Comparison of ENCODE assay signal across 1 cellular context in the genomic region with DNA sequence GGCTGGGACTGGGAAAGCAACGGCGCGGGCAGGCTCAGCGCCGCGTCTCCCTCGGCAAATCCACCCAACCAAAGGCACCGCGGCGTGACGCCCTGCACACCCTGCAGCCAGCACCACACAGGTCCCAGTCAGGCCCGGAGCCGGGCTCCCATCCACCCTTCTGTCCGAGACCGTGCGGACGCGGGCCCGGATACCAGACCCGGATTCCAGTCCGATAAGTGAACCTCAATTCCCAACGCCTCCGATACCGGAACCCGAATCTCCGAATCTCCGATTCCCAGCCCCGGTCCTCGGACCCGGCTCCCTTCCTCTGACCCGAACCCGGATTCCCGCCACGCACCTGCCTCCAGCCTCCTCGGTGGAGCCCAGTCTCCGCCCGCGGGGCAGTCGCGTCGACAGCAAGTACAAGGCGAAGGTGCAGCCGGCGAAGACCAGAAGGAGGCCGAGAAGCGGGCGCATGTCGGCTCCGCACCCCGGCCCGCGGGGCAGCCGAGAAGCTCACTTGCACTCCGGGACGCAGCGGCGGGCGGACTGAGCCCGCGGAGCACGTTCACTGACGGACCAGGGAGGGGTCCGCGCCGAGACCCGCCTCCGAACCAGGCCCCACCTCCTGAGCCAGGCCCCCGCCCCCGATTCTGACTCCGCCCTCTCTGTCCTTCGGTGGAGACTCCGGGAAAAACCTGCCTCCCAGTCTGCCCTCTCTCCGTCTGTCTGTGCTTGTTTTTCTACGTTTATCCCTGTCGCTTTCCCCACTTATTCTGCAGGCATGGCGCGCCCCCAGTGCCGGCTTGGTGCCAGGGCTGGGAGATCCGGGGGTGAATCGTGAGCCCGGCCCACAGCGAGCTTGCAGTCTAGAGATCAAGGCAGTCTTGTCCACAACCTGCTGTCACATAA.
TF ChIP-seq lines count a peak whose summit lies in the region.

A gene (minus strand): TSS at position 533 of the 894 bp plus-strand sequence. CDS start 74 bp downstream, at position 459.

TF ChIP-seq in GM12878, 131 proteins besides CTCF, POLR2A, EP300 and RAD21 (continued from another document and continues in another):
- TF ChIP-seq, protein P1, sequence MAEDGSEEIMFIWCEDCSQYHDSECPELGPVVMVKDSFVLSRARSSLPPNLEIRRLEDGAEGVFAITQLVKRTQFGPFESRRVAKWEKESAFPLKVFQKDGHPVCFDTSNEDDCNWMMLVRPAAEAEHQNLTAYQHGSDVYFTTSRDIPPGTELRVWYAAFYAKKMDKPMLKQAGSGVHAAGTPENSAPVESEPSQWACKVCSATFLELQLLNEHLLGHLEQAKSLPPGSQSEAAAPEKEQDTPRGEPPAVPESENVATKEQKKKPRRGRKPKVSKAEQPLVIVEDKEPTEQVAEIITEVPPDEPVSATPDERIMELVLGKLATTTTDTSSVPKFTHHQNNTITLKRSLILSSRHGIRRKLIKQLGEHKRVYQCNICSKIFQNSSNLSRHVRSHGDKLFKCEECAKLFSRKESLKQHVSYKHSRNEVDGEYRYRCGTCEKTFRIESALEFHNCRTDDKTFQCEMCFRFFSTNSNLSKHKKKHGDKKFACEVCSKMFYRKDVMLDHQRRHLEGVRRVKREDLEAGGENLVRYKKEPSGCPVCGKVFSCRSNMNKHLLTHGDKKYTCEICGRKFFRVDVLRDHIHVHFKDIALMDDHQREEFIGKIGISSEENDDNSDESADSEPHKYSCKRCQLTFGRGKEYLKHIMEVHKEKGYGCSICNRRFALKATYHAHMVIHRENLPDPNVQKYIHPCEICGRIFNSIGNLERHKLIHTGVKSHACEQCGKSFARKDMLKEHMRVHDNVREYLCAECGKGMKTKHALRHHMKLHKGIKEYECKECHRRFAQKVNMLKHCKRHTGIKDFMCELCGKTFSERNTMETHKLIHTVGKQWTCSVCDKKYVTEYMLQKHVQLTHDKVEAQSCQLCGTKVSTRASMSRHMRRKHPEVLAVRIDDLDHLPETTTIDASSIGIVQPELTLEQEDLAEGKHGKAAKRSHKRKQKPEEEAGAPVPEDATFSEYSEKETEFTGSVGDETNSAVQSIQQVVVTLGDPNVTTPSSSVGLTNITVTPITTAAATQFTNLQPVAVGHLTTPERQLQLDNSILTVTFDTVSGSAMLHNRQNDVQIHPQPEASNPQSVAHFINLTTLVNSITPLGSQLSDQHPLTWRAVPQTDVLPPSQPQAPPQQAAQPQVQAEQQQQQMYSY (CRISPR knock-in tag; IDR thresholded peaks at IDR 0.05) = no peak
- TF ChIP-seq ZBED1 (IDR thresholded peaks at IDR 0.05; ENCODE audit: borderline replicate concordance) (peak; percentile 57; the same call in 1 of the 2 replicates), TAF1 (IDR thresholded peaks at IDR 0.05; ENCODE audit: borderline replicate concordance, low read depth, low read length) (peak; percentile 96), ZNF207 (IDR thresholded peaks at IDR 0.05; ENCODE audit: borderline replicate concordance) (peak; percentile 90; the same call in 1 of the 2 replicates), KLF5 (IDR thresholded peaks at IDR 0.05; ENCODE audit: partially characterized antibody) (no peak), RCOR1 (conservative IDR thresholded peaks at IDR 0.05; ENCODE audit: low read depth, low read length) (no peak), IRF4 (IDR thresholded peaks at IDR 0.05; ENCODE audit: low read depth, low read length) (peak; percentile 69; the same call in 1 of the 2 replicates), BMI1 (IDR thresholded peaks at IDR 0.05; ENCODE audit: borderline replicate concordance) (no peak), CREM (IDR thresholded peaks at IDR 0.05; ENCODE audit: low read depth) (peak; percentile 81), NR2F1 (conservative IDR thresholded peaks at IDR 0.05) (no peak; the same call in 1 of the 2 replicates), CHD2 (IDR thresholded peaks at IDR 0.05; ENCODE audit: borderline replicate concordance, low read depth, low read length) (peak; percentile 74), POLR2AphosphoS2 (IDR thresholded peaks at IDR 0.05; ENCODE audit: low read depth, low read length) (peak; percentile 87), MEF2A (IDR thresholded peaks at IDR 0.05; ENCODE audit: insufficient read depth, low read depth, low read length) (peak; percentile 80), CBX3 (IDR thresholded peaks at IDR 0.05; ENCODE audit: borderline replicate concordance, low read depth) (no peak), RUNX3 (IDR thresholded peaks at IDR 0.05; ENCODE audit: low read length) (peak; percentile 73), SREBF2 (IDR thresholded peaks at IDR 0.05; ENCODE audit: low read length) (0 out of 2 replicates have a peak, but pooled peaks have one; percentile 16), SP1 (IDR thresholded peaks at IDR 0.05; ENCODE audit: low read depth, low read length) (peak; percentile 94), MYB (IDR thresholded peaks at IDR 0.05; ENCODE audit: borderline replicate concordance, low read depth, low read length) (no peak), GATAD2B (conservative IDR thresholded peaks at IDR 0.05; ENCODE audit: low read depth) (peak; percentile 84), YBX1 (IDR thresholded peaks at IDR 0.05) (no peak), YY1 (IDR thresholded peaks at IDR 0.05; ENCODE audit: low read depth, low read length) (peak; percentile 93), TCF12 (IDR thresholded peaks at IDR 0.05; ENCODE audit: low read depth, low read length) (peak; percentile 86), NR2C1 (IDR thresholded peaks at IDR 0.05) (peak; percentile 67), EZH2 (IDR thresholded peaks at IDR 0.05; ENCODE audit: borderline replicate concordance, control insufficient read depth, low read depth, low read length) (no peak), CBFB (IDR thresholded peaks at IDR 0.05; ENCODE audit: low read depth) (peak; percentile 61; the same call in 1 of the 2 replicates), TCF7 (IDR thresholded peaks at IDR 0.05; ENCODE audit: borderline replicate concordance) (no peak), SREBF1 (IDR thresholded peaks at IDR 0.05; ENCODE audit: low read length) (peak; percentile 70), IKZF2 (IDR thresholded peaks at IDR 0.05) (peak in 1 of 2 experiments; percentile 55; a peak in 1 of 4 replicates)
- TF ChIP-seq, protein P2, sequence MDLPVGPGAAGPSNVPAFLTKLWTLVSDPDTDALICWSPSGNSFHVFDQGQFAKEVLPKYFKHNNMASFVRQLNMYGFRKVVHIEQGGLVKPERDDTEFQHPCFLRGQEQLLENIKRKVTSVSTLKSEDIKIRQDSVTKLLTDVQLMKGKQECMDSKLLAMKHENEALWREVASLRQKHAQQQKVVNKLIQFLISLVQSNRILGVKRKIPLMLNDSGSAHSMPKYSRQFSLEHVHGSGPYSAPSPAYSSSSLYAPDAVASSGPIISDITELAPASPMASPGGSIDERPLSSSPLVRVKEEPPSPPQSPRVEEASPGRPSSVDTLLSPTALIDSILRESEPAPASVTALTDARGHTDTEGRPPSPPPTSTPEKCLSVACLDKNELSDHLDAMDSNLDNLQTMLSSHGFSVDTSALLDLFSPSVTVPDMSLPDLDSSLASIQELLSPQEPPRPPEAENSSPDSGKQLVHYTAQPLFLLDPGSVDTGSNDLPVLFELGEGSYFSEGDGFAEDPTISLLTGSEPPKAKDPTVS (IDR thresholded peaks at IDR 0.05; ENCODE audit: low read depth, low read length) = peak; percentile 62; the same call in 1 of the 2 replicates
- TF ChIP-seq, protein P3, sequence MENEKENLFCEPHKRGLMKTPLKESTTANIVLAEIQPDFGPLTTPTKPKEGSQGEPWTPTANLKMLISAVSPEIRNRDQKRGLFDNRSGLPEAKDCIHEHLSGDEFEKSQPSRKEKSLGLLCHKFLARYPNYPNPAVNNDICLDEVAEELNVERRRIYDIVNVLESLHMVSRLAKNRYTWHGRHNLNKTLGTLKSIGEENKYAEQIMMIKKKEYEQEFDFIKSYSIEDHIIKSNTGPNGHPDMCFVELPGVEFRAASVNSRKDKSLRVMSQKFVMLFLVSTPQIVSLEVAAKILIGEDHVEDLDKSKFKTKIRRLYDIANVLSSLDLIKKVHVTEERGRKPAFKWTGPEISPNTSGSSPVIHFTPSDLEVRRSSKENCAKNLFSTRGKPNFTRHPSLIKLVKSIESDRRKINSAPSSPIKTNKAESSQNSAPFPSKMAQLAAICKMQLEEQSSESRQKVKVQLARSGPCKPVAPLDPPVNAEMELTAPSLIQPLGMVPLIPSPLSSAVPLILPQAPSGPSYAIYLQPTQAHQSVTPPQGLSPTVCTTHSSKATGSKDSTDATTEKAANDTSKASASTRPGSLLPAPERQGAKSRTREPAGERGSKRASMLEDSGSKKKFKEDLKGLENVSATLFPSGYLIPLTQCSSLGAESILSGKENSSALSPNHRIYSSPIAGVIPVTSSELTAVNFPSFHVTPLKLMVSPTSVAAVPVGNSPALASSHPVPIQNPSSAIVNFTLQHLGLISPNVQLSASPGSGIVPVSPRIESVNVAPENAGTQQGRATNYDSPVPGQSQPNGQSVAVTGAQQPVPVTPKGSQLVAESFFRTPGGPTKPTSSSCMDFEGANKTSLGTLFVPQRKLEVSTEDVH (IDR thresholded peaks at IDR 0.05; ENCODE audit: low read depth, partially characterized antibody) = no peak
- TF ChIP-seq, protein P4, sequence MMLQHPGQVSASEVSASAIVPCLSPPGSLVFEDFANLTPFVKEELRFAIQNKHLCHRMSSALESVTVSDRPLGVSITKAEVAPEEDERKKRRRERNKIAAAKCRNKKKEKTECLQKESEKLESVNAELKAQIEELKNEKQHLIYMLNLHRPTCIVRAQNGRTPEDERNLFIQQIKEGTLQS (IDR thresholded peaks at IDR 0.05; ENCODE audit: borderline replicate concordance, extremely low read depth, low read depth, low read length) = no peak
- TF ChIP-seq, protein P5, sequence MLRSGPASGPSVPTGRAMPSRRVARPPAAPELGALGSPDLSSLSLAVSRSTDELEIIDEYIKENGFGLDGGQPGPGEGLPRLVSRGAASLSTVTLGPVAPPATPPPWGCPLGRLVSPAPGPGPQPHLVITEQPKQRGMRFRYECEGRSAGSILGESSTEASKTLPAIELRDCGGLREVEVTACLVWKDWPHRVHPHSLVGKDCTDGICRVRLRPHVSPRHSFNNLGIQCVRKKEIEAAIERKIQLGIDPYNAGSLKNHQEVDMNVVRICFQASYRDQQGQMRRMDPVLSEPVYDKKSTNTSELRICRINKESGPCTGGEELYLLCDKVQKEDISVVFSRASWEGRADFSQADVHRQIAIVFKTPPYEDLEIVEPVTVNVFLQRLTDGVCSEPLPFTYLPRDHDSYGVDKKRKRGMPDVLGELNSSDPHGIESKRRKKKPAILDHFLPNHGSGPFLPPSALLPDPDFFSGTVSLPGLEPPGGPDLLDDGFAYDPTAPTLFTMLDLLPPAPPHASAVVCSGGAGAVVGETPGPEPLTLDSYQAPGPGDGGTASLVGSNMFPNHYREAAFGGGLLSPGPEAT (IDR thresholded peaks at IDR 0.05; ENCODE audit: low read depth) = peak; percentile 97
- TF ChIP-seq, protein P6, sequence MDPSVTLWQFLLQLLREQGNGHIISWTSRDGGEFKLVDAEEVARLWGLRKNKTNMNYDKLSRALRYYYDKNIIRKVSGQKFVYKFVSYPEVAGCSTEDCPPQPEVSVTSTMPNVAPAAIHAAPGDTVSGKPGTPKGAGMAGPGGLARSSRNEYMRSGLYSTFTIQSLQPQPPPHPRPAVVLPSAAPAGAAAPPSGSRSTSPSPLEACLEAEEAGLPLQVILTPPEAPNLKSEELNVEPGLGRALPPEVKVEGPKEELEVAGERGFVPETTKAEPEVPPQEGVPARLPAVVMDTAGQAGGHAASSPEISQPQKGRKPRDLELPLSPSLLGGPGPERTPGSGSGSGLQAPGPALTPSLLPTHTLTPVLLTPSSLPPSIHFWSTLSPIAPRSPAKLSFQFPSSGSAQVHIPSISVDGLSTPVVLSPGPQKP (IDR thresholded peaks at IDR 0.05; ENCODE audit: low read depth, low read length) = peak; percentile 65; the same call in 1 of the 2 replicates
- TF ChIP-seq, protein P7, sequence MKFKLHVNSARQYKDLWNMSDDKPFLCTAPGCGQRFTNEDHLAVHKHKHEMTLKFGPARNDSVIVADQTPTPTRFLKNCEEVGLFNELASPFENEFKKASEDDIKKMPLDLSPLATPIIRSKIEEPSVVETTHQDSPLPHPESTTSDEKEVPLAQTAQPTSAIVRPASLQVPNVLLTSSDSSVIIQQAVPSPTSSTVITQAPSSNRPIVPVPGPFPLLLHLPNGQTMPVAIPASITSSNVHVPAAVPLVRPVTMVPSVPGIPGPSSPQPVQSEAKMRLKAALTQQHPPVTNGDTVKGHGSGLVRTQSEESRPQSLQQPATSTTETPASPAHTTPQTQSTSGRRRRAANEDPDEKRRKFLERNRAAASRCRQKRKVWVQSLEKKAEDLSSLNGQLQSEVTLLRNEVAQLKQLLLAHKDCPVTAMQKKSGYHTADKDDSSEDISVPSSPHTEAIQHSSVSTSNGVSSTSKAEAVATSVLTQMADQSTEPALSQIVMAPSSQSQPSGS (IDR thresholded peaks at IDR 0.05; ENCODE audit: low read length) = no peak
- TF ChIP-seq, protein P8, sequence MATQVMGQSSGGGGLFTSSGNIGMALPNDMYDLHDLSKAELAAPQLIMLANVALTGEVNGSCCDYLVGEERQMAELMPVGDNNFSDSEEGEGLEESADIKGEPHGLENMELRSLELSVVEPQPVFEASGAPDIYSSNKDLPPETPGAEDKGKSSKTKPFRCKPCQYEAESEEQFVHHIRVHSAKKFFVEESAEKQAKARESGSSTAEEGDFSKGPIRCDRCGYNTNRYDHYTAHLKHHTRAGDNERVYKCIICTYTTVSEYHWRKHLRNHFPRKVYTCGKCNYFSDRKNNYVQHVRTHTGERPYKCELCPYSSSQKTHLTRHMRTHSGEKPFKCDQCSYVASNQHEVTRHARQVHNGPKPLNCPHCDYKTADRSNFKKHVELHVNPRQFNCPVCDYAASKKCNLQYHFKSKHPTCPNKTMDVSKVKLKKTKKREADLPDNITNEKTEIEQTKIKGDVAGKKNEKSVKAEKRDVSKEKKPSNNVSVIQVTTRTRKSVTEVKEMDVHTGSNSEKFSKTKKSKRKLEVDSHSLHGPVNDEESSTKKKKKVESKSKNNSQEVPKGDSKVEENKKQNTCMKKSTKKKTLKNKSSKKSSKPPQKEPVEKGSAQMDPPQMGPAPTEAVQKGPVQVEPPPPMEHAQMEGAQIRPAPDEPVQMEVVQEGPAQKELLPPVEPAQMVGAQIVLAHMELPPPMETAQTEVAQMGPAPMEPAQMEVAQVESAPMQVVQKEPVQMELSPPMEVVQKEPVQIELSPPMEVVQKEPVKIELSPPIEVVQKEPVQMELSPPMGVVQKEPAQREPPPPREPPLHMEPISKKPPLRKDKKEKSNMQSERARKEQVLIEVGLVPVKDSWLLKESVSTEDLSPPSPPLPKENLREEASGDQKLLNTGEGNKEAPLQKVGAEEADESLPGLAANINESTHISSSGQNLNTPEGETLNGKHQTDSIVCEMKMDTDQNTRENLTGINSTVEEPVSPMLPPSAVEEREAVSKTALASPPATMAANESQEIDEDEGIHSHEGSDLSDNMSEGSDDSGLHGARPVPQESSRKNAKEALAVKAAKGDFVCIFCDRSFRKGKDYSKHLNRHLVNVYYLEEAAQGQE (IDR thresholded peaks at IDR 0.05; ENCODE audit: low read depth, low read length) = peak; percentile 51; the same call in 1 of the 2 replicates
